ENCODE assay signal across 19 cellular contexts in the genomic region with DNA sequence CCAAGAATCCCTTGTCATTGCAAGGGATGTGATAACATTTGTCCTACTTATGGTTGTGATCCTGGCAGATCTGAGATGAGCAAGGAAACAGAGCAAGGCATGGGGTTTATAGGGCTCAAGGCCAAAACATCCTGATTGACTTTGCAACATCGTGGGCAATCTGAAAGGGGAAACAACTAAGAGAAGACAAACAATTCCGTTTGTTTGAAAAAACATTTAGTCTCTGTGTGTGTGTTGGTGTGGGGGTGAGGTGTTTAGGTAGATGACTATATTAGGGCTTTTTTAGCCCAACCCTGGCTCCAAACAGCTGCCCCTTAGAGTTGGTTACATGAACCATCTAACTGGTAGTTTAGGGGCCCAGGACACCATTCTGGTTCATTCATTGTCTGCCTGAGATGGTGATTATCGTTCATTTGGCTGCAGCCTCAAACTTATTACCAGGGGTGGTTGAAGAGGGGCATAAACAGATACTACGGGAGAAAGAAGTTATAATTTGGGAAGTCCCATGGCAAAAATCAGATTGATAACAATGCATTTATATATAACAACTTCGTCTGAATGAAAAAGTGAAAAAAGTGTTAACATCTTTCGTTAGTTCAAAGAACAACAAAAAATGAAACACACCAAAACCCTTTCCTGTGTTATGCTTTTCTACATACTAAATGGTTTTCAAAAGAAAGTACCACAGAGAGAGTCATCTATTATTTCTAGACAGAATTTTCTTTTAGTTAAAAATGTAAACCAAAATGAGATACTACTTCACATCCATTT. TPM values are rescaled to one million over a fixed set of nuclear protein-coding genes. Genes with fewer than 3 reads are reported as not detected.
A peak's percentile ranks its signal among the peaks of the same experiment; 100 is the strongest.
DNase-seq lines count a peak whose midpoint lies in the region; ATAC-seq and TF ChIP-seq lines count a peak whose summit lies in the region.
"Had no signal": no experiment of that assay in that cellular context is flagged by ENCODE, and none has a peak within 500 bp of the region (broad histone marks: within the 10 kb centered on the region; RNA-seq: fewer than 3 reads in every experiment).

No MANE protein-coding gene starts in this region.

- DNase-seq in CD14-positive monocyte (ENCODE audit: low spot score) (no peak), DND-41 (no peak), medulla oblongata (ENCODE audit: extremely low spot score) (peak; percentile 45), NCI-H128 (lab: John Stamatoyannopoulos, UW; ENCODE audit: unreplicated experiment) (no peak), NCI-H2196 treated with DMSO at 0.1 percent for 48 hours (lab: John Stamatoyannopoulos, UW; ENCODE audit: unreplicated experiment) (no peak), pons (ENCODE audit: low spot score) (no peak)
- no peak for DNase-seq in activated CD8-positive, alpha-beta T cell treated with anti-CD3 and anti-CD28 coated beads, Interleukin-2, amount 10 ng/mL, durations not matched to agents 7 days and 5 days
- DNase-seq in stimulated activated CD4-positive, alpha-beta T cell treated with anti-CD3 and anti-CD28 coated beads, Interleukin-4, amount 100 ng/mL, for 1 hour, result no peak
- DNase-seq: activated effector memory CD4-positive, alpha-beta T cell treated with Interleukin-2 at 50 U/mL for 16 hours; brain microvascular endothelial cell; NCI-H1436; NCI-H345; substantia nigra had no signal

- CTCF ChIA-PET in activated CD8-positive, alpha-beta T cell treated with anti-CD3 and anti-CD28 coated beads, Interleukin-2, amount 10 ng/mL, durations not matched to agents 7 days and 5 days (lab: Charles Lee), result interaction anchor here (2.3 to 5.3 kb wide), 6 partner anchors 13 to 69 kb away, joined by 10 to 40 read pairs (median 22); no protein-coding TSS in a partner anchor

- peaks cover 83% of the 10 kb centered on the region for H3K4me1 ChIP-seq in DND-41 (ENCODE audit: insufficient read depth, low read length)

- no peaks in the 10 kb centered on the region for H4K20me1 ChIP-seq in DND-41 (ENCODE audit: insufficient read depth, low read length)

- peaks cover 0 to 1% (median 0%) of the 10 kb centered on the region in 3 donors for H3K27me3 Mint-ChIP-seq in CD14-positive monocyte (ENCODE audit: low read depth in 3 of 3)
- no peaks in the 10 kb centered on the region for H3K27me3 Mint-ChIP-seq in activated CD8-positive, alpha-beta T cell treated with anti-CD3 and anti-CD28 coated beads, Interleukin-2, amount 10 ng/mL, durations not matched to agents 7 days and 5 days (ENCODE audit: low read depth)

- intact Hi-C loops in CD14-positive monocyte (cut with micrococcal nuclease), result no loop called here

- H3K9ac ChIP-seq in DND-41 (ENCODE audit: low read depth, low read length), result no peak overlapping the region

- H3K4me2 ChIP-seq in DND-41 (ENCODE audit: insufficient read depth, low read length), result no peak overlapping the region

- H3K9me3 ChIP-seq in DND-41 (ENCODE audit: insufficient read depth, low read length, severe bottlenecking), result no peaks in the 10 kb centered on the region
- H3K9me3 ChIP-seq: esophagus muscularis mucosa had no signal

- H3K27me3 ChIP-seq in DND-41 (ENCODE audit: insufficient read depth, low read length, poor library complexity), result no peaks in the 10 kb centered on the region
- H3K27me3 ChIP-seq: brain microvascular endothelial cell, esophagus muscularis mucosa had no signal

- POLR2A ChIA-PET in activated CD8-positive, alpha-beta T cell treated with anti-CD3 and anti-CD28 coated beads, Interleukin-2, amount 10 ng/mL, durations not matched to agents 7 days and 5 days (lab: Charles Lee), result interaction anchor here (0.6 to 5.6 kb wide), 4 partner anchors 13 to 141 kb away, joined by 3 to 84 read pairs (median 3); no protein-coding TSS in a partner anchor

- no peak overlapping the region for H3K4me3 ChIP-seq in DND-41 (ENCODE audit: low read depth in 1 of 2, low read length in 2 of 2)
- H3K4me3 ChIP-seq: esophagus muscularis mucosa, lung had no signal

- no peaks in the 10 kb centered on the region for H3K9me3 Mint-ChIP-seq in CD14-positive monocyte
- no peaks in the 10 kb centered on the region for H3K9me3 Mint-ChIP-seq in activated CD8-positive, alpha-beta T cell treated with anti-CD3 and anti-CD28 coated beads, Interleukin-2, amount 10 ng/mL, durations not matched to agents 7 days and 5 days (ENCODE audit: insufficient read depth)
- H3K9me3 Mint-ChIP-seq: nephron had no signal

- H3K27ac Mint-ChIP-seq in CD14-positive monocyte, result peak overlapping the region; percentile 19 to 81 (median 63)
- peak overlapping the region; percentile 88 for H3K27ac Mint-ChIP-seq in activated CD8-positive, alpha-beta T cell treated with anti-CD3 and anti-CD28 coated beads, Interleukin-2, amount 10 ng/mL, durations not matched to agents 7 days and 5 days
- H3K27ac Mint-ChIP-seq: nephron had no signal

- TF ChIP-seq CTCF in CD14-positive monocyte (IDR thresholded peaks at IDR 0.05) (no peak), DND-41 (IDR thresholded peaks at IDR 0.05; ENCODE audit: borderline replicate concordance, extremely low read depth, low read length, poor library complexity, severe bottlenecking) (no peak)

- H3K36me3 ChIP-seq in DND-41 (ENCODE audit: insufficient read depth, low read length), result no peaks in the 10 kb centered on the region
- H3K36me3 ChIP-seq: brain microvascular endothelial cell, esophagus muscularis mucosa had no signal

- H2AFZ ChIP-seq in DND-41 (ENCODE audit: low read depth, low read length), result no peak overlapping the region

- H3K4me3 Mint-ChIP-seq in CD14-positive monocyte, result peak overlapping the region; percentile 20 to 74
- peak overlapping the region; percentile 64 for H3K4me3 Mint-ChIP-seq in activated CD8-positive, alpha-beta T cell treated with anti-CD3 and anti-CD28 coated beads, Interleukin-2, amount 10 ng/mL, durations not matched to agents 7 days and 5 days
- H3K4me3 Mint-ChIP-seq: nephron had no signal

- peak overlapping the region; percentile 64 for H3K27ac ChIP-seq in DND-41 (ENCODE audit: low read length)
- H3K27ac ChIP-seq: brain microvascular endothelial cell, esophagus muscularis mucosa had no signal

- peaks cover 92% of the 10 kb centered on the region for H3K4me1 Mint-ChIP-seq in CD14-positive monocyte
- H3K4me1 Mint-ChIP-seq in activated CD8-positive, alpha-beta T cell treated with anti-CD3 and anti-CD28 coated beads, Interleukin-2, amount 10 ng/mL, durations not matched to agents 7 days and 5 days (ENCODE audit: low read depth), result peaks cover 87% of the 10 kb centered on the region

- peaks cover 63 to 79% of the 10 kb centered on the region in 2 donors for H3K36me3 Mint-ChIP-seq in CD14-positive monocyte
- H3K36me3 Mint-ChIP-seq in activated CD8-positive, alpha-beta T cell treated with anti-CD3 and anti-CD28 coated beads, Interleukin-2, amount 10 ng/mL, durations not matched to agents 7 days and 5 days (ENCODE audit: low read depth), result peaks cover 14% of the 10 kb centered on the region

- no peaks in the 10 kb centered on the region for H3K79me2 ChIP-seq in DND-41 (ENCODE audit: insufficient read depth, low read length)

- no peak for ATAC-seq in DND-41 (ENCODE audit: insufficient read depth, low read depth)
- ATAC-seq in activated CD8-positive, alpha-beta T cell treated with anti-CD3 and anti-CD28 coated beads, Interleukin-2, amount 10 ng/mL, durations not matched to agents 7 days and 5 days, result no peak
- ATAC-seq: activated CD4-positive, CD25-positive, alpha-beta regulatory T cell treated with anti-CD3 and anti-CD28 coated beads, Interleukin-2, amount 50 U/mL, for 24 hours had no signal

RNA-seq across cellular contexts. Expression of a gene that starts 5.7 kb away (rescaled TPM):
- 100 to 1,000 TPM in 1 of 2 donors, 10 to 100 TPM in 1; 75.3 to 141 TPM for polyA plus RNA-seq in CD14-positive monocyte
- 100 to 1,000 TPM; 198 to 215 TPM for total RNA-seq in activated CD8-positive, alpha-beta T cell treated with anti-CD3 and anti-CD28 coated beads, Interleukin-2, amount 10 ng/mL, durations not matched to agents 7 days and 5 days
- total RNA-seq: dermis microvascular lymphatic vessel endothelial cell, glomerular endothelial cell had no signal
